ENCODE assay signal across 28 cellular contexts in the genomic region with DNA sequence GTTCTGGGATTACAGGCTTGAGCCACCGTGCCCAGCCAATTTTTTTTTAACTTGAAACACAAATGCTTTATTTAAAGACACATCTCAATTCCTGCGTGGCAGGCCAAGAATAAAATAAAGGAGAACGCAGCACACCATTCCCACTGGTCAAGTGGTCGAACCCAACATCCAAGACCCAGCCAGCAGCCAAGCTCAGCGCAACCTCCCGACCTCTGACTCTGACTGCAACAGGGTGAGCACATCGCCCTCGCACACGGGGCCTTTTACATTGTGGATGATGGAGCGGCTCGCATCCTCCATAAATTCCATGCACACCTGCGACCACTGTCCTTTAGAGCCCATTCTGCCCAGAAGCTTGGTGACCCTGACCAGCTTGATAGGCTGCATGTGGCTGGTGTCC.
"Had no signal": no experiment of that assay in that cellular context is flagged by ENCODE, and none has a peak within 500 bp of the region (broad histone marks: within the 10 kb centered on the region; RNA-seq: fewer than 3 reads in every experiment).

No MANE protein-coding gene starts in this region.

- H3K4me3 Mint-ChIP-seq: stimulated activated memory B cell treated with anti-CD40 and anti-IgM and Interleukin-4, amounts not matched to agents 10 μg/mL and 1 μg/mL and 100 μg/mL, for 72 hours; stimulated activated naive B cell treated with anti-CD40 and anti-IgM and Interleukin-4, amounts not matched to agents 10 μg/mL and 1 μg/mL and 100 μg/mL, for 72 hours; stimulated activated naive CD8-positive, alpha-beta T cell treated with anti-CD3 and anti-CD28 coated beads, Interleukin-15, amount 100 ng/mL, for 72 hours; stimulated activated naive CD8-positive, alpha-beta T cell treated with anti-CD3 and anti-CD28 coated beads, Interleukin-15, Interleukin-2, amounts not matched to agents 100 ng/mL and 50 ng/mL, for 24 hours; type B pancreatic cell had no signal

- H3K36me3 Mint-ChIP-seq: stimulated activated memory B cell treated with anti-CD40 and anti-IgM and Interleukin-4, amounts not matched to agents 10 μg/mL and 1 μg/mL and 100 μg/mL, for 72 hours; stimulated activated naive B cell treated with anti-CD40 and anti-IgM and Interleukin-4, amounts not matched to agents 10 μg/mL and 1 μg/mL and 100 μg/mL, for 72 hours; type B pancreatic cell had no signal

- H3K4me1 ChIP-seq: testis, thyroid gland, uterus had no signal

- FAIRE-seq: urothelium cell line had no signal

- H3K27me3 Mint-ChIP-seq: stimulated activated naive B cell treated with anti-CD40 and anti-IgM and Interleukin-4, amounts not matched to agents 10 μg/mL and 1 μg/mL and 100 μg/mL, for 72 hours; stimulated activated naive CD8-positive, alpha-beta T cell treated with anti-CD3 and anti-CD28 coated beads, Interleukin-15, Interleukin-2, amounts not matched to agents 100 ng/mL and 50 ng/mL, for 24 hours had no signal

- H3K27ac Mint-ChIP-seq: stimulated activated memory B cell treated with anti-CD40 and anti-IgM and Interleukin-4, amounts not matched to agents 10 μg/mL and 1 μg/mL and 100 μg/mL, for 72 hours; stimulated activated naive B cell treated with anti-CD40 and anti-IgM and Interleukin-4, amounts not matched to agents 10 μg/mL and 1 μg/mL and 100 μg/mL, for 72 hours; stimulated activated naive CD8-positive, alpha-beta T cell treated with anti-CD3 and anti-CD28 coated beads, Interleukin-15, amount 100 ng/mL, for 72 hours; stimulated activated naive CD8-positive, alpha-beta T cell treated with anti-CD3 and anti-CD28 coated beads, Interleukin-15, Interleukin-2, amounts not matched to agents 100 ng/mL and 50 ng/mL, for 24 hours; type B pancreatic cell had no signal

- ATAC-seq: stimulated activated memory B cell treated with anti-CD40 and anti-IgM and Interleukin-4, amounts not matched to agents 10 μg/mL and 1 μg/mL and 100 μg/mL, for 72 hours; stimulated activated naive B cell treated with anti-CD40 and anti-IgM and Interleukin-4, amounts not matched to agents 10 μg/mL and 1 μg/mL and 100 μg/mL, for 72 hours; stimulated activated naive CD8-positive, alpha-beta T cell treated with anti-CD3 and anti-CD28 coated beads, Interleukin-15, amount 100 ng/mL, for 72 hours; stimulated activated naive CD8-positive, alpha-beta T cell treated with anti-CD3 and anti-CD28 coated beads, Interleukin-15, Interleukin-2, amounts not matched to agents 100 U/mL and 50 U/mL, for 24 hours; upper lobe of right lung had no signal

- H3K9me3 Mint-ChIP-seq: stimulated activated memory B cell treated with anti-CD40 and anti-IgM and Interleukin-4, amounts not matched to agents 10 μg/mL and 1 μg/mL and 100 μg/mL, for 72 hours; stimulated activated naive B cell treated with anti-CD40 and anti-IgM and Interleukin-4, amounts not matched to agents 10 μg/mL and 1 μg/mL and 100 μg/mL, for 72 hours; stimulated activated naive CD8-positive, alpha-beta T cell treated with anti-CD3 and anti-CD28 coated beads, Interleukin-15, amount 100 ng/mL, for 72 hours; stimulated activated naive CD8-positive, alpha-beta T cell treated with anti-CD3 and anti-CD28 coated beads, Interleukin-15, Interleukin-2, amounts not matched to agents 100 ng/mL and 50 ng/mL, for 24 hours; type B pancreatic cell had no signal

- H3K4me3 ChIP-seq: stomach, suprapubic skin, testis, thoracic aorta, thyroid gland, tibial artery, tibial nerve, transverse colon, upper lobe of left lung, upper lobe of right lung, uterus, vagina had no signal

- H3K27me3 ChIP-seq: stomach, suprapubic skin, testis, thyroid gland, tibial nerve, upper lobe of left lung, upper lobe of right lung, uterus, vagina had no signal

- DNase-seq: stimulated activated CD4-positive, alpha-beta T cell treated with anti-CD3 and anti-CD28 coated beads, Interleukin-2, amount 100 ng/mL, for 24 hours; stimulated activated CD4-positive, alpha-beta T cell treated with anti-CD3 and anti-CD28 coated beads, Interleukin-4, amount 100 ng/mL, for 1 hour; stimulated activated CD4-positive, alpha-beta T cell treated with anti-CD3 and anti-CD28 coated beads, Interleukin-4, amount 100 ng/mL, for 24 hours; stimulated activated CD4-positive, alpha-beta T cell treated with anti-CD3 and anti-CD28 coated beads, Interleukin-4, amount 100 ng/mL, for 4 hours; stimulated activated CD8-positive, alpha-beta memory T cell treated with anti-CD3 and anti-CD28 coated beads, Interleukin-4, amount 100 ng/mL, for 48 hours; stimulated activated naive B cell treated with anti-CD40 and anti-IgM and Interleukin-4, amounts not matched to agents 10 μg/mL and 1 μg/mL and 100 μg/mL, for 72 hours; stimulated activated naive CD4-positive, alpha-beta T cell; stimulated activated naive CD4-positive, alpha-beta T cell treated with Interleukin-2 at 50 U/mL for 16 hours; stimulated activated naive CD8-positive, alpha-beta T cell treated with anti-CD3 and anti-CD28 coated beads, Interleukin-15, amount 100 ng/mL, for 72 hours; stimulated activated naive CD8-positive, alpha-beta T cell treated with anti-CD3 and anti-CD28 coated beads, Interleukin-15, Interleukin-2, amounts not matched to agents 100 U/mL and 50 U/mL, for 24 hours; stomach; substantia nigra; testis; thyroid gland; tibial artery; transverse colon; trophoblast cell; upper lobe of left lung; upper lobe of right lung; uterus had no signal

- H3K27ac ChIP-seq: stomach, suprapubic skin, testis, thoracic aorta, thyroid gland, tibial artery, tibial nerve, transverse colon, upper lobe of left lung, upper lobe of right lung, uterus, vagina had no signal

- H3K36me3 ChIP-seq: stomach, suprapubic skin, thoracic aorta, thyroid gland, tibial artery, tibial nerve, transverse colon, upper lobe of left lung, upper lobe of right lung, uterus, vagina had no signal

- H3K9me3 ChIP-seq: stomach, suprapubic skin, testis, thoracic aorta, thyroid gland, tibial artery, tibial nerve, transverse colon, upper lobe of left lung, upper lobe of right lung, uterus, vagina had no signal
